In genomic region chr1:29166291-29166878, GRCh38 we compare ENCODE assay signal across 18 cellular contexts. TPM values are rescaled to one million over a fixed set of nuclear protein-coding genes. Genes with fewer than 3 reads are reported as not detected.
DNase-seq lines count a peak whose midpoint lies in the region; ATAC-seq, FAIRE-seq and TF ChIP-seq lines count a peak whose summit lies in the region.
"Had no signal": no experiment of that assay in that cellular context is flagged by ENCODE, and none has a peak within 500 bp of the region (broad histone marks: within the 10 kb centered on the region; RNA-seq: fewer than 3 reads in every experiment).

No MANE protein-coding gene starts in this region.

- DNase-seq in CD8-positive, alpha-beta T cell = no peak
- DNase-seq in fibroblast of gingiva (ENCODE audit: low read depth) (peak; percentile 62), HTR-8/SVneo (ENCODE audit: insufficient read length, low spot score) (no peak), HT-29 (ENCODE audit: low spot score) (no peak)
- no peak for DNase-seq in naive thymus-derived CD8-positive, alpha-beta T cell
- DNase-seq in central memory CD4-positive, alpha-beta T cell = no peak
- DNase-seq: activated CD4-positive, alpha-beta T cell treated with anti-CD3 and anti-CD28 coated beads, Interleukin-2, amount 50 U/mL, for 48 hours; dorsolateral prefrontal cortex; MV-4-11; NCI-H2227 treated with DMSO at 0.1 percent for 48 hours had no signal

- peaks cover 80% of the 10 kb centered on the region for H3K4me1 Mint-ChIP-seq in CD8-positive, alpha-beta T cell (ENCODE audit: low read depth)
- H3K4me1 Mint-ChIP-seq in naive thymus-derived CD8-positive, alpha-beta T cell = peaks cover 37 to 86% (median 72%) of the 10 kb centered on the region in 4 donors

- H3K9me3 Mint-ChIP-seq in CD8-positive, alpha-beta T cell = no peaks in the 10 kb centered on the region
- H3K9me3 Mint-ChIP-seq in naive thymus-derived CD8-positive, alpha-beta T cell = no peaks in the 10 kb centered on the region
- H3K9me3 Mint-ChIP-seq: CD14-positive monocyte; memory B cell; stimulated activated naive CD8-positive, alpha-beta T cell treated with anti-CD3 and anti-CD28 coated beads, Interleukin-15, Interleukin-2, amounts not matched to agents 100 ng/mL and 50 ng/mL, for 24 hours; T-cell had no signal

- intact Hi-C loops in CD8-positive, alpha-beta T cell (cut with DNase I, micrococcal nuclease) = loop anchor here in 1 of 2 experiments (5.0 kb wide), 1 partner anchor 36 kb away; no protein-coding TSS in a partner anchor

- H3K27me3 ChIP-seq in CD8-positive, alpha-beta T cell (ENCODE audit: insufficient read depth, low read length) = no peaks in the 10 kb centered on the region
- H3K27me3 ChIP-seq: dorsolateral prefrontal cortex, gastroesophageal sphincter had no signal

- H3K36me3 ChIP-seq in CD8-positive, alpha-beta T cell (ENCODE audit: insufficient read depth, low read length) = peaks cover 22% of the 10 kb centered on the region
- H3K36me3 ChIP-seq in KOPT-K1 (ENCODE audit: insufficient read depth, low read length) = peaks cover 97% of the 10 kb centered on the region

- POLR2A ChIA-PET in CD8-positive, alpha-beta T cell (lab: Charles Lee) = interaction anchor here (1.8 to 2.4 kb wide), 2 partner anchors 10 to 15 kb away, joined by 5 to 12 read pairs; partner anchors contain the start of gene SRSF4
- POLR2A ChIA-PET in naive thymus-derived CD8-positive, alpha-beta T cell (lab: Charles Lee) = interaction anchor here (4.6 kb wide), 1 partner anchor 15 kb away, joined by 15 read pairs; the partner anchor contains the start of gene SRSF4

- peaks cover 56% of the 10 kb centered on the region for H3K4me1 ChIP-seq in CD8-positive, alpha-beta T cell (ENCODE audit: insufficient read depth, low read length)

- ATAC-seq in CD8-positive, alpha-beta T cell = no peak
- ATAC-seq in naive thymus-derived CD8-positive, alpha-beta T cell = peak; percentile 35 to 46
- no peak for ATAC-seq in GM19324 (IDR thresholded peaks at IDR 0.05; ENCODE audit: low FRiP score, unreplicated experiment)
- ATAC-seq: gastroesophageal sphincter had no signal

- no peak overlapping the region for H3K27ac ChIP-seq in CD8-positive, alpha-beta T cell (ENCODE audit: low read depth, low read length)
- peak overlapping the region; percentile 44 for H3K27ac ChIP-seq in KOPT-K1 (ENCODE audit: low read depth, low read length, poor library complexity, severe bottlenecking)
- H3K27ac ChIP-seq: dorsolateral prefrontal cortex, gastroesophageal sphincter had no signal

- no peak for FAIRE-seq in HTR-8/SVneo (lab: Jason Lieb, UNC)
- FAIRE-seq: G401.6 had no signal

- H3K27ac Mint-ChIP-seq in CD8-positive, alpha-beta T cell = peak overlapping the region; percentile 41
- H3K27ac Mint-ChIP-seq in naive thymus-derived CD8-positive, alpha-beta T cell = peak overlapping the region in 8 of 10 donors; percentile 3 to 78 (median 54)
- H3K27ac Mint-ChIP-seq: memory B cell; stimulated activated naive CD8-positive, alpha-beta T cell treated with anti-CD3 and anti-CD28 coated beads, Interleukin-15, Interleukin-2, amounts not matched to agents 100 ng/mL and 50 ng/mL, for 24 hours; T-cell had no signal

- H3K4me3 Mint-ChIP-seq in CD8-positive, alpha-beta T cell = no peak overlapping the region
- peak overlapping the region in 4 of 10 donors; percentile 12 to 56 (median 36) for H3K4me3 Mint-ChIP-seq in naive thymus-derived CD8-positive, alpha-beta T cell
- H3K4me3 Mint-ChIP-seq: CD14-positive monocyte; memory B cell; stimulated activated naive CD8-positive, alpha-beta T cell treated with anti-CD3 and anti-CD28 coated beads, Interleukin-15, Interleukin-2, amounts not matched to agents 100 ng/mL and 50 ng/mL, for 24 hours had no signal

- H3K4me3 ChIP-seq in CD8-positive, alpha-beta T cell (ENCODE audit: low read depth, low read length) = no peak overlapping the region
- H3K4me3 ChIP-seq: dorsolateral prefrontal cortex, gastroesophageal sphincter had no signal

- peaks cover 73% of the 10 kb centered on the region for H3K36me3 Mint-ChIP-seq in CD8-positive, alpha-beta T cell
- H3K36me3 Mint-ChIP-seq in naive thymus-derived CD8-positive, alpha-beta T cell = peaks cover 0 to 78% (median 0%) of the 10 kb centered on the region in 3 donors

- CTCF ChIA-PET in CD8-positive, alpha-beta T cell (lab: Charles Lee) = interaction anchor here (1.1 to 2.3 kb wide), 2 partner anchors 36 to 285 kb away, joined by 5 to 9 read pairs; no protein-coding TSS in a partner anchor

- no peak for TF ChIP-seq CTCF in CD8-positive, alpha-beta T cell (IDR thresholded peaks at IDR 0.05)

- H3K9me3 ChIP-seq in CD8-positive, alpha-beta T cell (ENCODE audit: low read length) = no peaks in the 10 kb centered on the region
- H3K9me3 ChIP-seq in KOPT-K1 (ENCODE audit: insufficient read depth, low read length, poor library complexity, severe bottlenecking) = no peaks in the 10 kb centered on the region
- H3K9me3 ChIP-seq: gastroesophageal sphincter had no signal

- H3K27me3 Mint-ChIP-seq in CD8-positive, alpha-beta T cell (ENCODE audit: low read depth) = no peaks in the 10 kb centered on the region
- H3K27me3 Mint-ChIP-seq in naive thymus-derived CD8-positive, alpha-beta T cell = no peaks in the 10 kb centered on the region
- H3K27me3 Mint-ChIP-seq: memory B cell; stimulated activated naive CD8-positive, alpha-beta T cell treated with anti-CD3 and anti-CD28 coated beads, Interleukin-15, Interleukin-2, amounts not matched to agents 100 ng/mL and 50 ng/mL, for 24 hours; T-cell had no signal

RNA-seq across cellular contexts. Expression of gene SRSF4, which starts 15.3 kb away (rescaled TPM):
- 10 to 100 TPM; 83.6 to 92.2 TPM for total RNA-seq in CD8-positive, alpha-beta T cell
- total RNA-seq in naive thymus-derived CD8-positive, alpha-beta T cell = 10 to 100 TPM; 83.3 to 85.8 TPM
- polyA plus RNA-seq in naive thymus-derived CD8-positive, alpha-beta T cell = 100 to 1,000 TPM in 1 of 3 donors, 10 to 100 TPM in 2; 73.2 to 104 (median 81.5) TPM
- 36.2 and 51.3 TPM in 2 replicates for total RNA-seq in HT-29 (2014; rRNA removed; shearing (Covaris generic))

RNA-seq across cellular contexts. Expression of gene TMEM200B, which starts 42.7 kb away (rescaled TPM):
- total RNA-seq in CD8-positive, alpha-beta T cell = not detected
- total RNA-seq in naive thymus-derived CD8-positive, alpha-beta T cell = not detected
- polyA plus RNA-seq in naive thymus-derived CD8-positive, alpha-beta T cell = under 1 TPM in 1 of 3 donors, not detected in 2; 0.08 TPM
- total RNA-seq in HT-29 (2014; rRNA removed; shearing (Covaris generic)) = not detected in 2 replicates
- polyA plus RNA-seq: CD14-positive monocyte had no signal

Comparison
In these comparisons a context has a peak if more than half of its experiments do, and no peak if none do; other contexts are left out.
1. ATAC-seq: peak in naive thymus-derived CD8-positive, alpha-beta T cell (2 of 2); none in CD8-positive, alpha-beta T cell (single experiment) and GM19324 (single experiment).